In the genomic region with DNA sequence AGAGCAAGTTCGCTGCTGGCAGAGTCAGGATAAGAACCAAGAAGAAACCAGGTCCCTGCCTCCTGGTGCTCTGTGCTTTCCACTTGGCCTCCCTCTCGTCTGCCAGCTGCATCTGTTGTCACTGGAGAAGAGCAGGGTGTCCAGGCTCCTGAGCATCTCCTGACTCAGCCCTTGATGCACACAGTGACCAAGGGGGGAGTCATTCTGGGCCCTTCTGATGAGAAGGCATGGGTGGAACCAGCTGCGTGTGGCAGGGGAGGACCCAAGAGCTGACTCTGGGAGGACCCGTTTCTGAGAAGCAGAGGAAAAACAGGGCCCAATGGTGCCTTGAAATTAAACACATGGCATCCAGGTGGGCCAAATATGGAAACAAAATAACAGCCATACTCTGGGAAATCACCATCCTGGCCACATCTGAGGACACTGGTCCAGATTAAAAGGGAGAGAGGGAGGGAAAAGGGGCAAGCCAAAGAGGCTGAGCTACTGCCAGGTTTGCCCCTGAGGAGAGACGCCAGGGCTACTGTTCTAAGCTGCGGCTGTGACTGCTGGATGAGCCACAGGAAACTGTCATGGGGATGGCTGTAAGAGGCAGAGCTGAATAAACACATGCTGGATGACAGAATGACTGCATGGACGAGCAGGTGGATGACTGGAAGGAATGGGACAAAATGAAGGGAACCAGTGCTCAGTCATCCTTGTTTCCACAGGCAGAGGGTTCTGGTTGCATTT, we compare ENCODE assay signal across 11 cellular contexts. TPM values are rescaled to one million over a fixed set of nuclear protein-coding genes. Genes with fewer than 3 reads are reported as not detected.
A peak's percentile ranks its signal among the peaks of the same experiment; 100 is the strongest.
DNase-seq lines count a peak whose midpoint lies in the region; ATAC-seq and TF ChIP-seq lines count a peak whose summit lies in the region.
"Had no signal": no experiment of that assay in that cellular context is flagged by ENCODE, and none has a peak within 500 bp of the region (broad histone marks: within the 10 kb centered on the region; RNA-seq: fewer than 3 reads in every experiment).

No MANE protein-coding gene starts in this region.

- peaks cover 3% of the 10 kb centered on the region for H3K9me3 Mint-ChIP-seq in activated CD4-positive, alpha-beta T cell treated with anti-CD3 and anti-CD28 coated beads, Interleukin-2, amount 10 ng/mL, durations not matched to agents 24 days and 14 days
- no peaks in the 10 kb centered on the region for H3K9me3 Mint-ChIP-seq in activated T-helper 2 cell treated with anti-CD3 and anti-CD28 coated beads, Interferon-gamma antibody, Interleukin-2, Interleukin-4, amounts not matched to agents 10 μg/mL and 5 μg/mL and 100 μg/mL, durations not matched to agents 14 hours and 24 hours and 36 hours
- H3K9me3 Mint-ChIP-seq: neural progenitor cell had no signal

- H4K20me1 ChIP-seq in osteoblast (ENCODE audit: insufficient read depth, low read length) = no peaks in the 10 kb centered on the region

- H3K36me3 Mint-ChIP-seq in activated CD4-positive, alpha-beta T cell treated with anti-CD3 and anti-CD28 coated beads, Interleukin-2, amount 10 ng/mL, durations not matched to agents 24 days and 14 days (ENCODE audit: low read depth) = no peaks in the 10 kb centered on the region
- H3K36me3 Mint-ChIP-seq in activated T-helper 2 cell treated with anti-CD3 and anti-CD28 coated beads, Interferon-gamma antibody, Interleukin-2, Interleukin-4, amounts not matched to agents 10 μg/mL and 5 μg/mL and 100 μg/mL, durations not matched to agents 14 hours and 24 hours and 36 hours (ENCODE audit: low read depth) = no peaks in the 10 kb centered on the region
- H3K36me3 Mint-ChIP-seq: neural progenitor cell had no signal

- TF ChIP-seq CTCF in osteoblast (IDR thresholded peaks at IDR 0.05; ENCODE audit: extremely low read depth, low read depth, low read length) = no peak
- no peak for TF ChIP-seq CTCF in ovary (IDR thresholded peaks at IDR 0.05)
- TF ChIP-seq CTCF in testis (IDR thresholded peaks at IDR 0.05) = no peak

- DNase-seq in activated CD4-positive, alpha-beta T cell treated with anti-CD3 and anti-CD28 coated beads, Interleukin-2, amount 10 ng/mL, durations not matched to agents 24 days and 14 days = no peak
- DNase-seq in activated CD4-positive, alpha-beta T cell treated with anti-CD3 and anti-CD28 coated beads, Interleukin-2, amount 50 U/mL, for 4 hours = no peak
- DNase-seq in MG63 (peak; percentile 23), osteoblast (ENCODE audit: insufficient read length, low spot score, missing footprints) (peak; percentile 62), ovary (no peak), testis (no peak)
- no peak for DNase-seq in activated T-helper 2 cell treated with anti-CD3 and anti-CD28 coated beads, Interferon-gamma antibody, Interleukin-2, Interleukin-4, amounts not matched to agents 10 μg/mL and 5 μg/mL and 100 μg/mL, durations not matched to agents 14 hours and 24 hours and 36 hours (ENCODE audit: low spot score)
- DNase-seq: dorsolateral prefrontal cortex, upper lobe of left lung had no signal

- H3K27me3 ChIP-seq in MG63 = no peaks in the 10 kb centered on the region
- H3K27me3 ChIP-seq in osteoblast (ENCODE audit: insufficient read depth, low read length) = no peaks in the 10 kb centered on the region
- H3K27me3 ChIP-seq in ovary = no peaks in the 10 kb centered on the region
- H3K27me3 ChIP-seq in testis = no peaks in the 10 kb centered on the region
- H3K27me3 ChIP-seq: dorsolateral prefrontal cortex, neural progenitor cell, upper lobe of left lung had no signal

- no peaks in the 10 kb centered on the region for H3K79me2 ChIP-seq in osteoblast (ENCODE audit: insufficient read depth, low read length)

- no peak for ATAC-seq in GM21423 (IDR thresholded peaks at IDR 0.05; ENCODE audit: unreplicated experiment)

- H3K4me3 Mint-ChIP-seq in activated CD4-positive, alpha-beta T cell treated with anti-CD3 and anti-CD28 coated beads, Interleukin-2, amount 10 ng/mL, durations not matched to agents 24 days and 14 days = no peak overlapping the region
- H3K4me3 Mint-ChIP-seq in activated T-helper 2 cell treated with anti-CD3 and anti-CD28 coated beads, Interferon-gamma antibody, Interleukin-2, Interleukin-4, amounts not matched to agents 10 μg/mL and 5 μg/mL and 100 μg/mL, durations not matched to agents 14 hours and 24 hours and 36 hours (ENCODE audit: low read depth) = no peak overlapping the region
- H3K4me3 Mint-ChIP-seq: neural progenitor cell had no signal

- peaks cover 25% of the 10 kb centered on the region for H3K4me1 Mint-ChIP-seq in activated CD4-positive, alpha-beta T cell treated with anti-CD3 and anti-CD28 coated beads, Interleukin-2, amount 10 ng/mL, durations not matched to agents 24 days and 14 days
- H3K4me1 Mint-ChIP-seq in activated T-helper 2 cell treated with anti-CD3 and anti-CD28 coated beads, Interferon-gamma antibody, Interleukin-2, Interleukin-4, amounts not matched to agents 10 μg/mL and 5 μg/mL and 100 μg/mL, durations not matched to agents 14 hours and 24 hours and 36 hours (ENCODE audit: low read depth) = peaks cover 32% of the 10 kb centered on the region

- TF ChIP-seq EP300 in ovary (IDR thresholded peaks at IDR 0.05) = no peak

- H3K4me2 ChIP-seq in osteoblast (ENCODE audit: insufficient read depth, low read length) = no peak overlapping the region
- H3K4me2 ChIP-seq: neural progenitor cell had no signal

- H3K36me3 ChIP-seq in MG63 = no peaks in the 10 kb centered on the region
- no peaks in the 10 kb centered on the region for H3K36me3 ChIP-seq in osteoblast (ENCODE audit: insufficient read depth, low read length)
- H3K36me3 ChIP-seq in ovary = no peaks in the 10 kb centered on the region
- no peaks in the 10 kb centered on the region for H3K36me3 ChIP-seq in testis (ENCODE audit: low read depth, missing control alignments)
- H3K36me3 ChIP-seq: neural progenitor cell, upper lobe of left lung had no signal

- H3K27ac ChIP-seq in osteoblast (ENCODE audit: low read depth, low read length) (no peak overlapping the region), ovary (no peak overlapping the region), testis (no peak overlapping the region)
- H3K27ac ChIP-seq: dorsolateral prefrontal cortex, neural progenitor cell, upper lobe of left lung had no signal

- no peak overlapping the region for H3K4me3 ChIP-seq in MG63
- no peak overlapping the region for H3K4me3 ChIP-seq in osteoblast (ENCODE audit: insufficient read depth, low read length)
- H3K4me3 ChIP-seq in ovary = no peak overlapping the region
- no peak overlapping the region for H3K4me3 ChIP-seq in testis
- H3K4me3 ChIP-seq: dorsolateral prefrontal cortex, neural progenitor cell, upper lobe of left lung had no signal

- TF ChIP-seq POLR2A in ovary (IDR thresholded peaks at IDR 0.05) (no peak), testis (IDR thresholded peaks at IDR 0.05) (no peak)

- intact Hi-C loops in activated CD4-positive, alpha-beta T cell treated with anti-CD3 and anti-CD28 coated beads, Interleukin-2, amount 10 ng/mL, durations not matched to agents 24 days and 14 days (cut with micrococcal nuclease) = no loop called here
- intact Hi-C loops in activated T-helper 2 cell treated with anti-CD3 and anti-CD28 coated beads, Interferon-gamma antibody, Interleukin-2, Interleukin-4, amounts not matched to agents 10 μg/mL and 5 μg/mL and 100 μg/mL, durations not matched to agents 14 hours and 24 hours and 36 hours (cut with micrococcal nuclease) = no loop called here
- intact Hi-C loops in ovary (cut with DNase I) = no loop called here
- intact Hi-C loops in testis (cut with DNase I; ENCODE audit: low total_unique reads) = no loop called here

- 86 to 93% (median 88%) methylated on average over 7 of the region's 7 CpGs for WGBS in ovary, 3 donors
- 85 to 86% methylated on average over 7 of the region's 7 CpGs for WGBS in testis, 2 donors

- H3K4me1 ChIP-seq in osteoblast (ENCODE audit: insufficient read depth, low read length) (peaks cover 11% of the 10 kb centered on the region), ovary (ENCODE audit: insufficient read depth) (peaks cover 11% of the 10 kb centered on the region), testis (peaks cover 8% of the 10 kb centered on the region)

- H3K9me3 ChIP-seq in MG63 = no peaks in the 10 kb centered on the region
- no peaks in the 10 kb centered on the region for H3K9me3 ChIP-seq in osteoblast (ENCODE audit: low read depth, low read length)
- H3K9me3 ChIP-seq in ovary = no peaks in the 10 kb centered on the region
- no peaks in the 10 kb centered on the region for H3K9me3 ChIP-seq in testis
- H3K9me3 ChIP-seq: upper lobe of left lung had no signal

- H3K27me3 Mint-ChIP-seq in activated CD4-positive, alpha-beta T cell treated with anti-CD3 and anti-CD28 coated beads, Interleukin-2, amount 10 ng/mL, durations not matched to agents 24 days and 14 days = peaks cover 5% of the 10 kb centered on the region
- peaks cover 5% of the 10 kb centered on the region for H3K27me3 Mint-ChIP-seq in activated T-helper 2 cell treated with anti-CD3 and anti-CD28 coated beads, Interferon-gamma antibody, Interleukin-2, Interleukin-4, amounts not matched to agents 10 μg/mL and 5 μg/mL and 100 μg/mL, durations not matched to agents 14 hours and 24 hours and 36 hours (ENCODE audit: low read depth)

- H2AFZ ChIP-seq in osteoblast (ENCODE audit: low read length) = peak overlapping the region; percentile 28
- H2AFZ ChIP-seq: neural progenitor cell had no signal

- peak overlapping the region; percentile 19 for H3K27ac Mint-ChIP-seq in activated CD4-positive, alpha-beta T cell treated with anti-CD3 and anti-CD28 coated beads, Interleukin-2, amount 10 ng/mL, durations not matched to agents 24 days and 14 days
- H3K27ac Mint-ChIP-seq in activated T-helper 2 cell treated with anti-CD3 and anti-CD28 coated beads, Interferon-gamma antibody, Interleukin-2, Interleukin-4, amounts not matched to agents 10 μg/mL and 5 μg/mL and 100 μg/mL, durations not matched to agents 14 hours and 24 hours and 36 hours = peak overlapping the region; percentile 5
- H3K27ac Mint-ChIP-seq: neural progenitor cell had no signal

RNA-seq across cellular contexts. Expression of a gene that starts 58.1 kb away (rescaled TPM):
- total RNA-seq in activated CD4-positive, alpha-beta T cell treated with anti-CD3 and anti-CD28 coated beads, Interleukin-2, amount 10 ng/mL, durations not matched to agents 24 days and 14 days = 0.43 and 0.63 TPM in 2 replicates
- total RNA-seq in MG63 (2014; rRNA removed; shearing (Covaris generic); ENCODE audit: low replicate concordance) = 4.7 and 4.8 TPM in 2 replicates
- total RNA-seq in activated T-helper 2 cell treated with anti-CD3 and anti-CD28 coated beads, Interferon-gamma antibody, Interleukin-2, Interleukin-4, amounts not matched to agents 10 μg/mL and 5 μg/mL and 100 μg/mL, durations not matched to agents 14 hours and 24 hours and 36 hours = 0.46 TPM in 2 replicates
- total RNA-seq in osteoblast (107 and 114 TPM in 2 replicates), ovary (10 to 100 TPM in 1 of 7 donors, 1 to 10 TPM in 4, under 1 TPM in 1, not detected in 1; 0.61 to 10.5 (median 3.5) TPM), testis (under 1 TPM; 0.55 to 0.68 TPM)
- polyA plus RNA-seq in ovary (1 to 10 TPM in 1 of 2 donors, under 1 TPM in 1; 0.16 to 4.6 TPM), testis (ENCODE audit: insufficient read depth, low read depth, low replicate concordance) (8.0 TPM)

Comparison
In these comparisons a context has a peak if more than half of its experiments do, and no peak if none do; other contexts are left out.
1. DNase-seq: peak in MG63 (single experiment) and osteoblast (single experiment); none in activated CD4-positive, alpha-beta T cell treated with anti-CD3 and anti-CD28 coated beads, Interleukin-2, amount 10 ng/mL, durations not matched to agents 24 days and 14 days (single experiment), activated CD4-positive, alpha-beta T cell treated with anti-CD3 and anti-CD28 coated beads, Interleukin-2, amount 50 U/mL, for 4 hours (0 of 2), activated T-helper 2 cell treated with anti-CD3 and anti-CD28 coated beads, Interferon-gamma antibody, Interleukin-2, Interleukin-4, amounts not matched to agents 10 μg/mL and 5 μg/mL and 100 μg/mL, durations not matched to agents 14 hours and 24 hours and 36 hours (single experiment), ovary (0 of 5) and testis (single experiment).